ENCODE assay signal across 29 cellular contexts in the genomic region with DNA sequence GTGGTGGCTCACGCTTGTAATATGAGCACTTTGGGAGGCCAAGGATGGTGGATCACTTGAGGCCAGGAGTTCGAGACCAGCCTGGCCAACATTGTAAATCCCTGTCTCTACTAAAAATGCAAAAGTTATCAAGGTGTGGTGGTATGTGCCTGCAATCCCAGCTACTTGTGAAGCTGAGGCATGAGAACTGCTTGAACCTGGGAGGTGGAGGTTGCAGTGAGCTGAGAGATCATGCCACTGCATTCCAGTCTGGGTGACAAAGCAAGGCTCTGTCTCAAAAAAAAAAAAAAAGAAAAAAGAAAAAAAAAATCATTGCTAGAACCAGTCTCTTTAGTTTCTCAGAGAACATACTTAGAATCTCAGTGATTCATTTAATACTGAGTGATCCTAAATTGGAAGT.
"Had no signal": no experiment of that assay in that cellular context is flagged by ENCODE, and none has a peak within 500 bp of the region (broad histone marks: within the 10 kb centered on the region; RNA-seq: fewer than 3 reads in every experiment).

No MANE protein-coding gene starts in this region.

- DNase-seq: activated CD4-positive, alpha-beta T cell treated with anti-CD3 and anti-CD28 coated beads, Interleukin-2, amount 50 U/mL, for 1 hour; activated CD8-positive, alpha-beta T cell treated with anti-CD3 and anti-CD28 coated beads for 36 hours; activated naive CD4-positive, alpha-beta T cell; activated T-cell treated with anti-CD3 and anti-CD28 coated beads, Interleukin-2, amount 50 U/mL, for 48 hours; cerebellar nuclear complex; cortex of kidney; esophagus squamous epithelium; foreskin melanocyte; heart right ventricle; left ventricle myocardium superior; naive thymus-derived CD4-positive, alpha-beta T cell; nucleus accumbens; pancreas; sigmoid colon; small intestine; stimulated activated CD4-positive, alpha-beta T cell treated with anti-CD3 and anti-CD28 coated beads, Interleukin-1b, Interleukin-23, amount 100 ng/mL, for 48 hours; stimulated activated CD4-positive, alpha-beta T cell treated with anti-CD3 and anti-CD28 coated beads, Interleukin-4, amount 100 ng/mL, for 4 hours; stimulated activated CD8-positive, alpha-beta memory T cell treated with anti-CD3 and anti-CD28 coated beads, Interleukin-4, amount 100 ng/mL, for 48 hours; stimulated activated naive CD8-positive, alpha-beta T cell treated with anti-CD3 and anti-CD28 coated beads, Interleukin-15, amount 100 ng/mL, for 72 hours; substantia nigra; T-helper 2 cell had no signal

- H3K36me3 ChIP-seq: cardiac muscle cell, pancreas, prostate gland, vagina had no signal

- H3K9me3 ChIP-seq: heart right ventricle, pancreas, prostate gland, sigmoid colon, upper lobe of left lung, vagina had no signal

- H3K9me3 Mint-ChIP-seq: activated CD8-positive, alpha-beta T cell treated with anti-CD3 and anti-CD28 coated beads for 36 hours; activated naive CD4-positive, alpha-beta T cell treated with anti-CD3 and anti-CD28 coated beads, Interleukin-2, amount 50 U/mL, for 72 hours; stimulated activated memory B cell treated with anti-CD40 and anti-IgM and Interleukin-4, amounts not matched to agents 10 μg/mL and 1 μg/mL and 100 μg/mL, for 72 hours; stimulated activated naive CD8-positive, alpha-beta T cell treated with anti-CD3 and anti-CD28 coated beads, Interleukin-15, amount 100 ng/mL, for 72 hours had no signal

- H3K27ac Mint-ChIP-seq: activated CD8-positive, alpha-beta T cell treated with anti-CD3 and anti-CD28 coated beads for 36 hours; activated naive CD4-positive, alpha-beta T cell treated with anti-CD3 and anti-CD28 coated beads, Interleukin-2, amount 50 U/mL, for 72 hours; mesothelial cell of epicardium; naive thymus-derived CD4-positive, alpha-beta T cell; stimulated activated memory B cell treated with anti-CD40 and anti-IgM and Interleukin-4, amounts not matched to agents 10 μg/mL and 1 μg/mL and 100 μg/mL, for 72 hours; WTC11 had no signal

- ATAC-seq: activated CD8-positive, alpha-beta T cell treated with anti-CD3 and anti-CD28 coated beads for 36 hours; activated naive CD4-positive, alpha-beta T cell treated with anti-CD3 and anti-CD28 coated beads, Interleukin-2, amount 50 U/mL, for 72 hours; heart right ventricle; left ventricle myocardium superior; naive thymus-derived CD4-positive, alpha-beta T cell; pancreas; stimulated activated memory B cell treated with anti-CD40 and anti-IgM and Interleukin-4, amounts not matched to agents 10 μg/mL and 1 μg/mL and 100 μg/mL, for 72 hours; stimulated activated naive CD8-positive, alpha-beta T cell treated with anti-CD3 and anti-CD28 coated beads, Interleukin-15, amount 100 ng/mL, for 72 hours; WTC11 had no signal

- H3K4me1 ChIP-seq: prostate gland, vagina had no signal

- H3K27me3 Mint-ChIP-seq: activated CD8-positive, alpha-beta T cell treated with anti-CD3 and anti-CD28 coated beads for 36 hours; naive thymus-derived CD4-positive, alpha-beta T cell; stimulated activated memory B cell treated with anti-CD40 and anti-IgM and Interleukin-4, amounts not matched to agents 10 μg/mL and 1 μg/mL and 100 μg/mL, for 72 hours; stimulated activated naive CD8-positive, alpha-beta T cell treated with anti-CD3 and anti-CD28 coated beads, Interleukin-15, amount 100 ng/mL, for 72 hours had no signal

- H3K4me3 ChIP-seq: cardiac muscle cell, esophagus squamous epithelium, heart right ventricle, pancreas, prostate gland, sigmoid colon, upper lobe of left lung, vagina had no signal

- H3K27ac ChIP-seq: cardiac muscle cell, esophagus squamous epithelium, heart right ventricle, pancreas, prostate gland, sigmoid colon, upper lobe of left lung, vagina had no signal

- H3K4me1 Mint-ChIP-seq: mesothelial cell of epicardium; stimulated activated memory B cell treated with anti-CD40 and anti-IgM and Interleukin-4, amounts not matched to agents 10 μg/mL and 1 μg/mL and 100 μg/mL, for 72 hours; stimulated activated naive CD8-positive, alpha-beta T cell treated with anti-CD3 and anti-CD28 coated beads, Interleukin-15, amount 100 ng/mL, for 72 hours had no signal

- H3K27me3 ChIP-seq: cardiac muscle cell, esophagus squamous epithelium, heart right ventricle, pancreas, sigmoid colon, upper lobe of left lung, vagina had no signal

- H3K4me3 Mint-ChIP-seq: activated CD8-positive, alpha-beta T cell treated with anti-CD3 and anti-CD28 coated beads for 36 hours; mesothelial cell of epicardium; naive thymus-derived CD4-positive, alpha-beta T cell; stimulated activated memory B cell treated with anti-CD40 and anti-IgM and Interleukin-4, amounts not matched to agents 10 μg/mL and 1 μg/mL and 100 μg/mL, for 72 hours; stimulated activated naive CD8-positive, alpha-beta T cell treated with anti-CD3 and anti-CD28 coated beads, Interleukin-15, amount 100 ng/mL, for 72 hours; WTC11 had no signal
